In the genomic region with DNA sequence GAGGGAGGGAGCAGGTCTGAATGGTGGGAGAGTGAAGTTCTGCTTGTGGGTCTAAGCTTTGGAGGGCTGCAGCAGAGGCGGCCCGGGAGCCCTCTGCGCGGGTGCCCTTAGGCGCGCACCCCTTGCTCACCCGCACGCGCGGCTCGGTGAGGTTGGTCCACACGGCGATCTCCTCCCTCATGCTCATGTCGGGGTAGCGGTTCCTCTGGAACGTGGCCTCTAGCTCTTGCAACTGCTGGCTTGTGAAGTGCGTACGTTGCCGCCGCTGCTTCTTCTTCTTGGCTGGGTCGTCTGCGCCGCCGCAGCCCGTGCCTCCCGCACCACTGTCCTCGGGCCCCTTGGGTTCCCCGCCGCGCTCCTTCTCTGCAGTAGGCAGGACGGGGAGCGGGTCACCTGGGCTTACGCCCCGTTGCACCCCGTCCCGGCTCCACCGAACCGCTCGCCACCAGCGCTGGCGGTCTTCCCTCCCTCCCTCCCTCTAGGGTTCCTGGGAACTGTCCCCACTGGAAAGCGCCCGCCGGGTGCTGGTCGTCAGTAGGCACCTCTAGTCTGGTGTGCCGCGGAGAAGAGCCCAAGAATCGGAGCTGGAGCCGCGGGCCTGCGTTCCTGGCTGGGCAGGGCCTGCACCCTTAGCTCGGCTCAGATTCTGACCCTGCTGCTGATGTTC, we compare ENCODE assay signal across 9 cellular contexts. TPM values are rescaled to one million over a fixed set of nuclear protein-coding genes. Genes with fewer than 3 reads are reported as not detected.
A peak's percentile ranks its signal among the peaks of the same experiment; 100 is the strongest.
DNase-seq lines count a peak whose midpoint lies in the region; ATAC-seq, FAIRE-seq and TF ChIP-seq lines count a peak whose summit lies in the region.
"Had no signal": no experiment of that assay in that cellular context is flagged by ENCODE, and none has a peak within 500 bp of the region (broad histone marks: within the 10 kb centered on the region; RNA-seq: fewer than 3 reads in every experiment).

No MANE protein-coding gene starts in this region.

- WGBS in K562 (ENCODE audit: insufficient coverage, low coverage, missing lambda C conversion rate), result 84% methylated on average over 13 of the region's 52 CpGs

- H3K4me2 ChIP-seq in Karpas-422 (ENCODE audit: low read depth, low read length, poor library complexity, severe bottlenecking) (peak overlapping the region; percentile 76), K562 (ENCODE audit: insufficient read depth, low read length) (peak overlapping the region; percentile 96)

- no peak overlapping the region for H2AFZ ChIP-seq in Karpas-422 (ENCODE audit: low read length)
- H2AFZ ChIP-seq in K562 (ENCODE audit: low read depth, low read length), result no peak overlapping the region

- TF ChIP-seq CTCF in C4-2B (conservative IDR thresholded peaks at IDR 0.05), result no peak
- TF ChIP-seq CTCF in K562 (IDR thresholded peaks at IDR 0.05 in 2 of 3, conservative IDR thresholded peaks at IDR 0.05 in 1 of 3; ENCODE audit: insufficient read depth in 2 of 3, low read depth in 1 of 3, low read length in 3 of 3), result no peak
- no peak for TF ChIP-seq CTCF in mucosa of descending colon (IDR thresholded peaks at IDR 0.05)

- H3K4me3 ChIP-seq in Karpas-422 (ENCODE audit: low read length) (peak overlapping the region; percentile 90), K562 (peak overlapping the region; percentile 99), mucosa of descending colon (peak overlapping the region; percentile 1)

- intact Hi-C loops in K562 (cut with micrococcal nuclease) (loop anchor here (5.0 kb wide), 2 partner anchors 66 to 161 kb away; no protein-coding TSS in a partner anchor), mucosa of descending colon (cut with DNase I, micrococcal nuclease) (no loop called here)

- H3K4me1 ChIP-seq in Karpas-422 (ENCODE audit: low read length), result peaks cover 49% of the 10 kb centered on the region
- H3K4me1 ChIP-seq in K562 (replicated peaks in 1 of 2; ENCODE audit: control insufficient read depth in 2 of 2, insufficient read depth in 2 of 2, low read length in 2 of 2), result peaks cover 17 to 70% of the 10 kb centered on the region in 2 experiments
- peaks cover 22% of the 10 kb centered on the region for H3K4me1 ChIP-seq in mucosa of descending colon (ENCODE audit: low read depth)

- FAIRE-seq in K562 (lab: Jason Lieb, UNC), result no peak

- DNase-seq in Karpas-422 (no peak), K562 (ENCODE audit: extremely low read depth in 1 of 4, low spot score in 3 of 4) (peak in 1 of 4 experiments; percentile 36), mucosa of descending colon (no peak), NCI-H510A treated with DMSO at 0.1 percent for 48 hours (lab: John Stamatoyannopoulos, UW) (no peak)
- DNase-seq: GF-D8 had no signal

- H3K27me3 ChIP-seq in Karpas-422 (ENCODE audit: low read length), result no peaks in the 10 kb centered on the region
- H3K27me3 ChIP-seq in K562 (ENCODE audit: control insufficient read depth in 2 of 2, insufficient read depth in 2 of 2, low read length in 2 of 2), result no peaks in the 10 kb centered on the region

- no peak for TF ChIP-seq POLR2A in K562 (conservative IDR thresholded peaks at IDR 0.05)

- H3K27ac ChIP-seq in C4-2B (peak overlapping the region; percentile 57), Karpas-422 (ENCODE audit: low read length) (peak overlapping the region; percentile 97), K562 (ENCODE audit: extremely low read depth, low read depth, low read length) (peak overlapping the region; percentile 98)

- in situ Hi-C loops in K562 (cut with MboI), result no loop called here

- no peaks in the 10 kb centered on the region for H3K9me1 ChIP-seq in K562 (ENCODE audit: control insufficient read depth, insufficient read depth, low read length)

- POLR2A ChIA-PET in K562 (lab: Yijun Ruan, JAX), result interaction anchor here (0.9 to 2.4 kb wide), 6 partner anchors 7 to 142 kb away, joined by 3 to 12 read pairs (median 4); a partner anchor contains a TSS

- H3K9ac ChIP-seq in Karpas-422 (ENCODE audit: low read length) (peak overlapping the region; percentile 98), K562 (ENCODE audit: insufficient read depth in 1 of 2, low read depth in 2 of 2, low read length in 2 of 2) (peak overlapping the region; percentile 95 to 99)

- H3K9me3 ChIP-seq in Karpas-422 (ENCODE audit: low read length) (no peaks in the 10 kb centered on the region), K562 (replicated peaks; ENCODE audit: control insufficient read depth, insufficient read depth, low read depth, low read length) (no peaks in the 10 kb centered on the region; the same call in 1 of the 2 replicates), mucosa of descending colon (no peaks in the 10 kb centered on the region)

- H3K79me2 ChIP-seq in Karpas-422 (ENCODE audit: low read length) (peaks cover 56% of the 10 kb centered on the region), K562 (ENCODE audit: control insufficient read depth, insufficient read depth, low read length) (peaks cover 80% of the 10 kb centered on the region)

- peaks cover 51% of the 10 kb centered on the region for H3K36me3 ChIP-seq in Karpas-422 (ENCODE audit: insufficient read depth, low read length)
- peaks cover 53% of the 10 kb centered on the region for H3K36me3 ChIP-seq in K562 (ENCODE audit: control insufficient read depth, insufficient read depth, low read length)
- no peaks in the 10 kb centered on the region for H3K36me3 ChIP-seq in mucosa of descending colon (ENCODE audit: low read depth)

- CTCF ChIA-PET in K562 (lab: Yijun Ruan, JAX; ENCODE audit: low intra/inter-chr PET ratio), result no interaction called here

- H4K20me1 ChIP-seq in Karpas-422 (ENCODE audit: insufficient read depth, low read depth, low read length), result peaks cover 46% of the 10 kb centered on the region
- peaks cover 6% of the 10 kb centered on the region; the same call in 1 of the 2 replicates for H4K20me1 ChIP-seq in K562 (replicated peaks; ENCODE audit: control insufficient read depth, insufficient read depth, low read length)

- no peak for ATAC-seq in K562
- ATAC-seq in mucosa of descending colon, result peak; percentile 4
- ATAC-seq in GM21619 (IDR thresholded peaks at IDR 0.05; ENCODE audit: unreplicated experiment), result no peak
- no peak for ATAC-seq in GM18870 (IDR thresholded peaks at IDR 0.05; ENCODE audit: unreplicated experiment)
- ATAC-seq in GM21447 (IDR thresholded peaks at IDR 0.05; ENCODE audit: unreplicated experiment), result no peak

- BruUV-seq in K562 (replicated peaks; lab: Mats Ljungman, UMichigan), result no TSS peak

- no peaks in the 10 kb centered on the region for H3K9me2 ChIP-seq in Karpas-422 (replicated peaks; ENCODE audit: insufficient read depth, low read length)

- TF ChIP-seq RAD21 in K562 (CRISPR knock-in tag; conservative IDR thresholded peaks at IDR 0.05 in 1 of 2, IDR thresholded peaks at IDR 0.05 in 1 of 2), result no peak

- no peak for TF ChIP-seq EP300 in K562 (IDR thresholded peaks at IDR 0.05; ENCODE audit: low read length)

TF ChIP-seq in K562, 482 proteins besides CTCF, POLR2A, EP300 and RAD21 (continues in another document):
- TF ChIP-seq, protein P1, sequence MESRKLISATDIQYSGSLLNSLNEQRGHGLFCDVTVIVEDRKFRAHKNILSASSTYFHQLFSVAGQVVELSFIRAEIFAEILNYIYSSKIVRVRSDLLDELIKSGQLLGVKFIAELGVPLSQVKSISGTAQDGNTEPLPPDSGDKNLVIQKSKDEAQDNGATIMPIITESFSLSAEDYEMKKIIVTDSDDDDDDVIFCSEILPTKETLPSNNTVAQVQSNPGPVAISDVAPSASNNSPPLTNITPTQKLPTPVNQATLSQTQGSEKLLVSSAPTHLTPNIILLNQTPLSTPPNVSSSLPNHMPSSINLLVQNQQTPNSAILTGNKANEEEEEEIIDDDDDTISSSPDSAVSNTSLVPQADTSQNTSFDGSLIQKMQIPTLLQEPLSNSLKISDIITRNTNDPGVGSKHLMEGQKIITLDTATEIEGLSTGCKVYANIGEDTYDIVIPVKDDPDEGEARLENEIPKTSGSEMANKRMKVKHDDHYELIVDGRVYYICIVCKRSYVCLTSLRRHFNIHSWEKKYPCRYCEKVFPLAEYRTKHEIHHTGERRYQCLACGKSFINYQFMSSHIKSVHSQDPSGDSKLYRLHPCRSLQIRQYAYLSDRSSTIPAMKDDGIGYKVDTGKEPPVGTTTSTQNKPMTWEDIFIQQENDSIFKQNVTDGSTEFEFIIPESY (CRISPR knock-in tag; IDR thresholded peaks at IDR 0.05), result peak; percentile 87
- TF ChIP-seq, protein P2, sequence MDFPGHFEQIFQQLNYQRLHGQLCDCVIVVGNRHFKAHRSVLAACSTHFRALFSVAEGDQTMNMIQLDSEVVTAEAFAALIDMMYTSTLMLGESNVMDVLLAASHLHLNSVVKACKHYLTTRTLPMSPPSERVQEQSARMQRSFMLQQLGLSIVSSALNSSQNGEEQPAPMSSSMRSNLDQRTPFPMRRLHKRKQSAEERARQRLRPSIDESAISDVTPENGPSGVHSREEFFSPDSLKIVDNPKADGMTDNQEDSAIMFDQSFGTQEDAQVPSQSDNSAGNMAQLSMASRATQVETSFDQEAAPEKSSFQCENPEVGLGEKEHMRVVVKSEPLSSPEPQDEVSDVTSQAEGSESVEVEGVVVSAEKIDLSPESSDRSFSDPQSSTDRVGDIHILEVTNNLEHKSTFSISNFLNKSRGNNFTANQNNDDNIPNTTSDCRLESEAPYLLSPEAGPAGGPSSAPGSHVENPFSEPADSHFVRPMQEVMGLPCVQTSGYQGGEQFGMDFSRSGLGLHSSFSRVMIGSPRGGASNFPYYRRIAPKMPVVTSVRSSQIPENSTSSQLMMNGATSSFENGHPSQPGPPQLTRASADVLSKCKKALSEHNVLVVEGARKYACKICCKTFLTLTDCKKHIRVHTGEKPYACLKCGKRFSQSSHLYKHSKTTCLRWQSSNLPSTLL (IDR thresholded peaks at IDR 0.05), result no peak

RNA-seq across cellular contexts. Expression of a gene that starts 2.7 kb away (rescaled TPM):
- 173 and 469 TPM in 2 replicates for total RNA-seq in Karpas-422 (2014; rRNA removed; shearing (Covaris generic); ENCODE audit: low replicate concordance)
- 10.2 and 35.6 TPM in 2 replicates for total RNA-seq in K562 (2011; cell fraction: chromatin; rRNA removed; ENCODE audit: low replicate concordance)
- 39.9 and 42.6 TPM in 2 replicates for total RNA-seq in K562 (2011; cell fraction: nucleolus; rRNA removed)
- 19.5 and 26.3 TPM in 2 replicates for total RNA-seq in K562 (2011; cell fraction: nucleoplasm; rRNA removed)
- total RNA-seq in K562 (2014; rRNA removed) (59.8 and 73.9 TPM in 2 replicates), K562 (2014; rRNA removed; fragmentation: Illumina TruSeq; extraction: Trizol) (2.3 and 3.1 TPM in 2 replicates), K562 (2015; rRNA removed; fragmentation: Illumina TruSeq; extraction: Trizol) (24.9 and 25.3 TPM in 2 replicates), K562 (2021) (88.2 and 90.4 TPM in 2 replicates), mucosa of descending colon (10 to 100 TPM in 1 of 3 donors, 1 to 10 TPM in 2; 5.0 to 10.7 (median 6.2) TPM)
- polyA plus RNA-seq in K562 (2011; rRNA removed) (30.8 and 50.1 TPM in 2 replicates), K562 (2014; fragmentation: Illumina TruSeq; extraction: Trizol) (7.4 and 35.6 TPM in 2 replicates), K562 (2014; fragmentation: Nextera tagmentation; extraction: Ambion mirVana) (under 1 TPM; 0.13 to 0.17 TPM), K562 (2014; rRNA removed) (58.7 and 64.6 TPM in 2 replicates)
- 91.0 and 189 TPM in 2 replicates for polyA plus RNA-seq in K562 (2011; cell fraction: cytosol; rRNA removed)
- polyA plus RNA-seq in K562 (2011; cell fraction: nucleus; rRNA removed), result 68.1 and 94.4 TPM in 2 replicates
- 34.0 and 38.0 TPM in 2 replicates for polyA plus RNA-seq in K562 (2012)
- polyA minus RNA-seq in K562 (2011; rRNA and poly(A)+ RNA removed), result 12.0 and 21.7 TPM in 2 replicates
- 56.3 and 80.4 TPM in 2 replicates for polyA minus RNA-seq in K562 (2011; cell fraction: cytosol; rRNA and poly(A)+ RNA removed)
- polyA minus RNA-seq in K562 (2011; cell fraction: nucleus; rRNA and poly(A)+ RNA removed), result 21.8 and 31.4 TPM in 2 replicates

Comparison
In these comparisons a context has a peak if more than half of its experiments do, and no peak if none do; other contexts are left out.
1. H3K4me3 ChIP-seq: peak in every context shown above with its lines; median percentile 99 in K562; 90 in Karpas-422; 1 in mucosa of descending colon.